Comparison of ENCODE assay signal across 18 cellular contexts in the genomic region with DNA sequence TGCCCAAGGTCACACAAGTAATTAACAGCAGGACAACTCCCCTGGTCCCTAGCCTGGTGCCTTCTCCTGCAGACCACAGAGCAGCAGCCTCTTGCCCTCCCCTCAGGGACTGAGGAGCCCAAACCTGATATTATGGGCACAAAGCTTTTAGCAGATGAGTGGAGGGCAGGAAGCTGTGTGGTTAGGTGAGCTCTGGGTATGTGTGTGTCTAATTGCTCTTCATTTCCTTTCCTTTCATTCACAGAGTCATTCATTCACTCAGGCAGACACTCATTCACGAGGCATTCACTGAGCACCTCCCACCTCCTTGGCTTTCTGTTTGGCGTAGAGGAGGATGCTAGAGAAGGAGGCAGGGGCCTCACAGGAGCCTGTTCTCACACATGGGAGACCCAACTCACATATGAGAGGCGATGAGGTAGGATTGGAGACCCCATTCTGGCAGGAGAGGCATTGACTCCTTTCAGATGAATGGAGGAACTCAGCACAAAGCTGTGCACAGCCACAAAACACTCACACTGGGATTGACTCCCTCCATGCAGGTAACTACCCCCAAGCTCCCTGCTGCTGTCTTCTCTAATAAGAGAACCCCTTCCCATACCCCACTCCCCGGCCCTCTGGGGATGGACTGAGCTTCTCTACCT.
DNase-seq lines count a peak whose midpoint lies in the region; ATAC-seq, FAIRE-seq and TF ChIP-seq lines count a peak whose summit lies in the region.
"Had no signal": no experiment of that assay in that cellular context is flagged by ENCODE, and none has a peak within 500 bp of the region (broad histone marks: within the 10 kb centered on the region; RNA-seq: fewer than 3 reads in every experiment).

No MANE protein-coding gene starts in this region.

- H3K27me3 Mint-ChIP-seq in glutamatergic neuron (ENCODE audit: unreplicated experiment): peaks cover 4% of the 10 kb centered on the region

- H3K4me3 ChIP-seq in GM12865 (ENCODE audit: low read depth, low read length) (no peak overlapping the region), H7 (ENCODE audit: insufficient read depth, low read depth, low read length) (no peak overlapping the region)
- H3K4me3 ChIP-seq: skin epidermis, suprapubic skin had no signal

- no peak for TF ChIP-seq CTCF in GM12865 (IDR thresholded peaks at IDR 0.05; ENCODE audit: insufficient read depth, low read depth, low read length, missing control alignments)
- TF ChIP-seq CTCF in D721Med (IDR thresholded peaks at IDR 0.05; ENCODE audit: insufficient read depth, missing control alignments): no peak
- no peak for TF ChIP-seq CTCF in glutamatergic neuron (IDR thresholded peaks at IDR 0.05; ENCODE audit: partially characterized antibody, unreplicated experiment)

- ATAC-seq in HG03066 (IDR thresholded peaks at IDR 0.05; ENCODE audit: low read depth, unreplicated experiment): peak; percentile 68
- ATAC-seq: effector memory CD8-positive, alpha-beta T cell; foreskin keratinocyte had no signal

- H3K36me3 Mint-ChIP-seq in glutamatergic neuron (ENCODE audit: unreplicated experiment): no peaks in the 10 kb centered on the region
- H3K36me3 Mint-ChIP-seq: brain had no signal

- no peaks in the 10 kb centered on the region for H3K27me3 ChIP-seq in H7 (ENCODE audit: control insufficient read depth, insufficient read depth, low read length)
- H3K27me3 ChIP-seq: BE2C, foreskin keratinocyte had no signal

- H3K27ac Mint-ChIP-seq in glutamatergic neuron (ENCODE audit: unreplicated experiment): no peak overlapping the region
- H3K27ac Mint-ChIP-seq: brain; effector memory CD8-positive, alpha-beta T cell had no signal

- peaks cover 4% of the 10 kb centered on the region for H3K4me1 Mint-ChIP-seq in glutamatergic neuron (ENCODE audit: low read depth, unreplicated experiment)

- H3K9me3 Mint-ChIP-seq in glutamatergic neuron (ENCODE audit: unreplicated experiment): no peaks in the 10 kb centered on the region
- H3K9me3 Mint-ChIP-seq: effector memory CD8-positive, alpha-beta T cell had no signal

- no peak overlapping the region for H3K4me3 Mint-ChIP-seq in glutamatergic neuron (ENCODE audit: unreplicated experiment)
- H3K4me3 Mint-ChIP-seq: brain; effector memory CD8-positive, alpha-beta T cell had no signal

- FAIRE-seq in D721Med (lab: Jason Lieb, UNC): no peak

- H3K36me3 ChIP-seq in H7 (replicated peaks; ENCODE audit: control insufficient read depth, insufficient read depth, low read length): no peaks in the 10 kb centered on the region
- H3K36me3 ChIP-seq: BE2C, suprapubic skin had no signal

- DNase-seq in GM12865 (ENCODE audit: low read depth): peak; percentile 3
- peak; percentile 5 for DNase-seq in GM19238 (ENCODE audit: insufficient read length, low spot score)
- DNase-seq in NCI-H1436 treated with DMSO at 0.1 percent for 48 hours (lab: John Stamatoyannopoulos, UW): peak; percentile 93
- no peak for DNase-seq in D721Med (ENCODE audit: insufficient read length, low spot score)
- no peak for DNase-seq in activated T-cell treated with anti-CD3 and anti-CD28 coated beads, Interleukin-2, amount 50 U/mL, for 48 hours
- no peak for DNase-seq in H7
- DNase-seq in glutamatergic neuron: no peak
- DNase-seq: BE2C; effector memory CD8-positive, alpha-beta T cell; foreskin keratinocyte; GF-D8; mesenchymal stem cell; NCI-H446; occipital lobe had no signal

Comparison
In these comparisons a context has a peak if more than half of its experiments do, and no peak if none do; other contexts are left out.
1. DNase-seq: peak in GM12865 (single experiment), GM19238 (single experiment) and NCI-H1436 treated with DMSO at 0.1 percent for 48 hours (single experiment); none in D721Med (single experiment), activated T-cell treated with anti-CD3 and anti-CD28 coated beads, Interleukin-2, amount 50 U/mL, for 48 hours (0 of 2), H7 (single experiment) and glutamatergic neuron (single experiment).